Comparison of ENCODE assay signal across 8 cellular contexts in the genomic region with DNA sequence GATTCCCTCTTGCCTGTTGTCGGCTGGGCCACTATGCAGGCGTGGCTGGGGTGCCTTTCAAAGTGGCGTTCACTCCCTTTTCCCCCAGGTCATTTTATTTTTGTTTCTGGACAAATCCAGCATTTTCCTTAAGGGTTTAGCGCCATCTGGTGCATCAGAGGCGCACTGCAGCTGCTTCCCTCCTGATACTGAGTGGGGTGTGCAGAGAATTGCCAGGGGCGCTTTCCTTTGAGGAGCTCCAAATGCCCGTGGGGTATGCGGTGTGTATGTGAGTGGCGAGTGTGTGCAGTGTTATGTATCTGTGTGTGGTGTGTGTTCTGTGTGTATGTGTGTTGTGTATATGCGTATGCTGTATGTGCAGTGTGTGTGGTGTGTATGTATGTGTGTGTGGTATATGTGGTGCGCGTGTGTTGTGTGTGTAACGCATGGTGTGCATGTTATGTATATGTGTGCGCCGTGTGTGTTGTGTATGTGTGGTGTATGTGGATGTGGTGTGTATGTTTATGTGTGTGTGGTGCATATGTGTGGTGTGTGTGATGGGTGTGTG.
A peak's percentile ranks its signal among the peaks of the same experiment; 100 is the strongest.
DNase-seq lines count a peak whose midpoint lies in the region; ATAC-seq and TF ChIP-seq lines count a peak whose summit lies in the region.

No MANE protein-coding gene starts in this region.

- DNase-seq in BJ (ENCODE audit: low read depth) (no peak), T follicular helper cell (ENCODE audit: low read depth) (peak; percentile 32), amygdala (lab: John Stamatoyannopoulos, UW) (peak in 49 of 56 donors; percentile 5 to 91 (median 44)), right atrium auricular region (ENCODE audit: low spot score) (peak; percentile 80), sigmoid colon (peak; percentile 78)

- H3K36me3 ChIP-seq in BJ (ENCODE audit: control insufficient read depth, insufficient read depth, low read length): no peaks in the 10 kb centered on the region
- H3K36me3 ChIP-seq in right atrium auricular region: no peaks in the 10 kb centered on the region
- H3K36me3 ChIP-seq in sigmoid colon: no peaks in the 10 kb centered on the region

- TF ChIP-seq EP300 in sigmoid colon (IDR thresholded peaks at IDR 0.05): no peak

- H3K27ac ChIP-seq in right atrium auricular region: no peak overlapping the region
- no peak overlapping the region for H3K27ac ChIP-seq in sigmoid colon

- ATAC-seq in GM18909 (IDR thresholded peaks at IDR 0.05; ENCODE audit: poor library complexity, unreplicated experiment) (peak; percentile 48), HG03457 (IDR thresholded peaks at IDR 0.05; ENCODE audit: unreplicated experiment) (no peak)

- TF ChIP-seq CTCF in BJ (IDR thresholded peaks at IDR 0.05; ENCODE audit: insufficient read depth, low read depth, low read length): peak; percentile 96
- peak; percentile 98 for TF ChIP-seq CTCF in LNCAP (IDR thresholded peaks at IDR 0.05)
- TF ChIP-seq CTCF in right atrium auricular region (IDR thresholded peaks at IDR 0.05): peak; percentile 96 to 99
- TF ChIP-seq CTCF in sigmoid colon (IDR thresholded peaks at IDR 0.05): peak; percentile 87 to 97 (median 91)

- intact Hi-C loops in sigmoid colon (cut with DNase I): loop anchor here (1.0 to 10.0 kb wide), 5 partner anchors 233 to 642 kb away; a partner anchor contains a TSS

- H3K27me3 ChIP-seq in BJ (ENCODE audit: control insufficient read depth, insufficient read depth, low read length): no peaks in the 10 kb centered on the region
- no peaks in the 10 kb centered on the region for H3K27me3 ChIP-seq in right atrium auricular region
- H3K27me3 ChIP-seq in sigmoid colon: no peaks in the 10 kb centered on the region

- POLR2A ChIA-PET in BJ (lab: Charles Lee): no interaction called here

- H3K4me1 ChIP-seq in right atrium auricular region (peaks cover 0 to 13% of the 10 kb centered on the region in 2 donors), sigmoid colon (peaks cover 0 to 6% (median 0%) of the 10 kb centered on the region in 4 donors)

- TF ChIP-seq POLR2A in sigmoid colon (IDR thresholded peaks at IDR 0.05): no peak

- 35 to 41% methylated on average over 15 of the region's 15 CpGs for WGBS in sigmoid colon, 2 donors

- CTCF ChIA-PET in BJ (lab: Yijun Ruan, JAX): interaction anchor here (0.6 to 10.0 kb wide), 23 partner anchors 11 to 854 kb away, joined by 3 to 244 read pairs (median 4); no protein-coding TSS in a partner anchor

- H3K4me3 ChIP-seq in BJ (ENCODE audit: low read depth, low read length) (no peak overlapping the region), right atrium auricular region (no peak overlapping the region), sigmoid colon (no peak overlapping the region)

- H3K9me3 ChIP-seq in right atrium auricular region (no peaks in the 10 kb centered on the region), sigmoid colon (no peaks in the 10 kb centered on the region)
